Comparison of ENCODE assay signal across 1 cellular context in the genomic region with DNA sequence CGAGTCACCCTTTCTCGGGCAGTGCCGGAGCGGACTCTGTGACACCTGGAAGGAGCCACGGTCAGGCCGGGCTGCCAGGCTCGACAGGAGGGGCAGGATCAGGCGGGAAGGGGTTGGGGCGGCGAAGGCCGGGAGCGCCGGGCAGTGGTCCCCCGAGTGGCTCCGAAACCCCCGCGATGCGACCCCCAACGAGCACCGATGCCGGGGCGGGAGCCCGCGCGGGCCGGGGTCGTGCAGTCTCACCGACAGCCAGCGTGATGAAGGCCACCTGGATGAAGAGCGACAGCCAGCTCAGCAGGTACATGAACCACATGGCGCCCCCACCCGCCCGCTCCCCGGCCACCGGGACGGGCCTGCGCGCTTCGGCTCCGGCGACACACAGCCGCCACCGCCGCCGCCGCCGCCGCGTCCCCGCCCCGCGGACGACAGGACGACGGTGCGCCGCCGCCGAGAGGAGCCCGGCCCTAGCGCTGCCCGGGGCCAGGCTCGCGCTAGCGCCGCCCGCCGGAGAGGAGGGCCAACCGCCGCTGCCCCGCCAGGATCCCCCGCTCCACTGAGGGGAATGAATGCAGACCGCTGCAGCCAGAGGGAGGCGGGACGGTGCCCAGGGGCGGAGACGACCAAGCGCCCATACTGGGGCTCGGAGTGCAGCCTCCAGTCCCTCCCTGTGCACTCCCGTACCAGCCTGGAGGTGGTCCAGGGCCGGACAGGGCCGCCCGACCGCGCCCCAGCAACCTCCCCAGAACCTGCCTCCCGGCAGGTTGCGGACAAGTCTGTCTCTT.
TF ChIP-seq lines count a peak whose summit lies in the region.

Gene TEX261 (minus strand): TSS at position 429 of the 782 bp plus-strand sequence. CDS start 116 bp downstream, at position 313.

TF ChIP-seq in HepG2, 621 proteins besides CTCF, POLR2A, EP300 and RAD21 (continued from another document and continues in another):
- no peak for TF ChIP-seq ZNF597 (CRISPR knock-in tag; IDR thresholded peaks at IDR 0.05)
- 0 out of 2 replicates have a peak, but pooled peaks have one; percentile 33 for TF ChIP-seq BHLHE40 (IDR thresholded peaks at IDR 0.05; ENCODE audit: low read length)
- 0 out of 2 replicates have a peak, but pooled peaks have one; percentile 38 for TF ChIP-seq TBX2 (CRISPR knock-in tag; IDR thresholded peaks at IDR 0.05; ENCODE audit: borderline replicate concordance)
- TF ChIP-seq TOE1 (CRISPR knock-in tag; IDR thresholded peaks at IDR 0.05), result no peak
- TF ChIP-seq ZSCAN9 (CRISPR knock-in tag; IDR thresholded peaks at IDR 0.05; ENCODE audit: borderline replicate concordance), result no peak; the same call in 1 of the 2 replicates
- TF ChIP-seq SETDB1 (CRISPR knock-in tag; IDR thresholded peaks at IDR 0.05; ENCODE audit: borderline replicate concordance), result no peak
- TF ChIP-seq TRIM24 (CRISPR knock-in tag; IDR thresholded peaks at IDR 0.05), result no peak
- TF ChIP-seq MXD1 (CRISPR knock-in tag; IDR thresholded peaks at IDR 0.05), result 0 out of 2 replicates have a peak, but pooled peaks have one; percentile 4
- no peak for TF ChIP-seq NFE2L2 (IDR thresholded peaks at IDR 0.05; ENCODE audit: low read length)
- peak; percentile 22; the same call in 1 of the 2 replicates for TF ChIP-seq ZNF12 (CRISPR knock-in tag; IDR thresholded peaks at IDR 0.05)
- TF ChIP-seq, protein P1, sequence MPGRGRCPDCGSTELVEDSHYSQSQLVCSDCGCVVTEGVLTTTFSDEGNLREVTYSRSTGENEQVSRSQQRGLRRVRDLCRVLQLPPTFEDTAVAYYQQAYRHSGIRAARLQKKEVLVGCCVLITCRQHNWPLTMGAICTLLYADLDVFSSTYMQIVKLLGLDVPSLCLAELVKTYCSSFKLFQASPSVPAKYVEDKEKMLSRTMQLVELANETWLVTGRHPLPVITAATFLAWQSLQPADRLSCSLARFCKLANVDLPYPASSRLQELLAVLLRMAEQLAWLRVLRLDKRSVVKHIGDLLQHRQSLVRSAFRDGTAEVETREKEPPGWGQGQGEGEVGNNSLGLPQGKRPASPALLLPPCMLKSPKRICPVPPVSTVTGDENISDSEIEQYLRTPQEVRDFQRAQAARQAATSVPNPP (CRISPR knock-in tag; IDR thresholded peaks at IDR 0.05), result 0 out of 2 replicates have a peak, but pooled peaks have one; percentile 65
- no peak for TF ChIP-seq LCORL (IDR thresholded peaks at IDR 0.05)
- peak; percentile 60; the same call in 1 of the 2 replicates for TF ChIP-seq LCORL (CRISPR knock-in tag; IDR thresholded peaks at IDR 0.05)
- no peak for TF ChIP-seq HNRNPH1 (optimal IDR thresholded peaks at IDR 0.05; ENCODE audit: low read depth, low read length)
- peak; percentile 68 for TF ChIP-seq MEIS2 (CRISPR knock-in tag; IDR thresholded peaks at IDR 0.05)
- 0 out of 2 replicates have a peak, but pooled peaks have one; percentile 25 for TF ChIP-seq ZNF276 (CRISPR knock-in tag; IDR thresholded peaks at IDR 0.05; ENCODE audit: low read depth)
- TF ChIP-seq SOX13 (IDR thresholded peaks at IDR 0.05), result no peak
- peak in 1 of 2 experiments; percentile 50; a peak in 1 of 4 replicates for TF ChIP-seq SOX13 (CRISPR knock-in tag; conservative IDR thresholded peaks at IDR 0.05 in 1 of 2, IDR thresholded peaks at IDR 0.05 in 1 of 2)
- no peak for TF ChIP-seq ATRX (CRISPR knock-in tag; IDR thresholded peaks at IDR 0.05; ENCODE audit: borderline replicate concordance)
- no peak for TF ChIP-seq GABPA (IDR thresholded peaks at IDR 0.05; ENCODE audit: low read depth, low read length)
- no peak for TF ChIP-seq GABPA (CRISPR knock-in tag; IDR thresholded peaks at IDR 0.05; ENCODE audit: low read depth)
- no peak for TF ChIP-seq MTA3 (CRISPR knock-in tag; IDR thresholded peaks at IDR 0.05)
- no peak for TF ChIP-seq ZNF740 (CRISPR knock-in tag; IDR thresholded peaks at IDR 0.05)
- no peak for TF ChIP-seq ZNF224 (CRISPR knock-in tag; IDR thresholded peaks at IDR 0.05)
- TF ChIP-seq AKNA (CRISPR knock-in tag; IDR thresholded peaks at IDR 0.05; ENCODE audit: borderline replicate concordance), result no peak
- peak; percentile 84; the same call in 1 of the 2 replicates for TF ChIP-seq ZNF556 (CRISPR knock-in tag; IDR thresholded peaks at IDR 0.05; ENCODE audit: borderline replicate concordance)
- TF ChIP-seq PHF21A (CRISPR knock-in tag; IDR thresholded peaks at IDR 0.05), result peak; percentile 86
- TF ChIP-seq ZNF567 (CRISPR knock-in tag; IDR thresholded peaks at IDR 0.05; ENCODE audit: borderline replicate concordance), result peak; percentile 78; the same call in 1 of the 2 replicates
- TF ChIP-seq, protein P2, sequence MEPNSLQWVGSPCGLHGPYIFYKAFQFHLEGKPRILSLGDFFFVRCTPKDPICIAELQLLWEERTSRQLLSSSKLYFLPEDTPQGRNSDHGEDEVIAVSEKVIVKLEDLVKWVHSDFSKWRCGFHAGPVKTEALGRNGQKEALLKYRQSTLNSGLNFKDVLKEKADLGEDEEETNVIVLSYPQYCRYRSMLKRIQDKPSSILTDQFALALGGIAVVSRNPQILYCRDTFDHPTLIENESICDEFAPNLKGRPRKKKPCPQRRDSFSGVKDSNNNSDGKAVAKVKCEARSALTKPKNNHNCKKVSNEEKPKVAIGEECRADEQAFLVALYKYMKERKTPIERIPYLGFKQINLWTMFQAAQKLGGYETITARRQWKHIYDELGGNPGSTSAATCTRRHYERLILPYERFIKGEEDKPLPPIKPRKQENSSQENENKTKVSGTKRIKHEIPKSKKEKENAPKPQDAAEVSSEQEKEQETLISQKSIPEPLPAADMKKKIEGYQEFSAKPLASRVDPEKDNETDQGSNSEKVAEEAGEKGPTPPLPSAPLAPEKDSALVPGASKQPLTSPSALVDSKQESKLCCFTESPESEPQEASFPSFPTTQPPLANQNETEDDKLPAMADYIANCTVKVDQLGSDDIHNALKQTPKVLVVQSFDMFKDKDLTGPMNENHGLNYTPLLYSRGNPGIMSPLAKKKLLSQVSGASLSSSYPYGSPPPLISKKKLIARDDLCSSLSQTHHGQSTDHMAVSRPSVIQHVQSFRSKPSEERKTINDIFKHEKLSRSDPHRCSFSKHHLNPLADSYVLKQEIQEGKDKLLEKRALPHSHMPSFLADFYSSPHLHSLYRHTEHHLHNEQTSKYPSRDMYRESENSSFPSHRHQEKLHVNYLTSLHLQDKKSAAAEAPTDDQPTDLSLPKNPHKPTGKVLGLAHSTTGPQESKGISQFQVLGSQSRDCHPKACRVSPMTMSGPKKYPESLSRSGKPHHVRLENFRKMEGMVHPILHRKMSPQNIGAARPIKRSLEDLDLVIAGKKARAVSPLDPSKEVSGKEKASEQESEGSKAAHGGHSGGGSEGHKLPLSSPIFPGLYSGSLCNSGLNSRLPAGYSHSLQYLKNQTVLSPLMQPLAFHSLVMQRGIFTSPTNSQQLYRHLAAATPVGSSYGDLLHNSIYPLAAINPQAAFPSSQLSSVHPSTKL (CRISPR knock-in tag; IDR thresholded peaks at IDR 0.05), result peak; percentile 39; the same call in 1 of the 2 replicates
- TF ChIP-seq ASH2L (IDR thresholded peaks at IDR 0.05; ENCODE audit: insufficient read length, low read depth, low read length), result peak; percentile 70
- TF ChIP-seq ZNF772 (CRISPR knock-in tag; IDR thresholded peaks at IDR 0.05), result peak; percentile 48; the same call in 1 of the 2 replicates
- peak; percentile 56; the same call in 1 of the 2 replicates for TF ChIP-seq ZNF589 (CRISPR knock-in tag; conservative IDR thresholded peaks at IDR 0.05)
- TF ChIP-seq SAFB2 (CRISPR knock-in tag; IDR thresholded peaks at IDR 0.05; ENCODE audit: borderline replicate concordance, low read depth), result peak; percentile 83; the same call in 1 of the 2 replicates
- TF ChIP-seq POGK (CRISPR knock-in tag; conservative IDR thresholded peaks at IDR 0.05), result peak; percentile 74; the same call in 1 of the 2 replicates
- no peak for TF ChIP-seq SMARCC2 (IDR thresholded peaks at IDR 0.05)
- TF ChIP-seq, protein P3, sequence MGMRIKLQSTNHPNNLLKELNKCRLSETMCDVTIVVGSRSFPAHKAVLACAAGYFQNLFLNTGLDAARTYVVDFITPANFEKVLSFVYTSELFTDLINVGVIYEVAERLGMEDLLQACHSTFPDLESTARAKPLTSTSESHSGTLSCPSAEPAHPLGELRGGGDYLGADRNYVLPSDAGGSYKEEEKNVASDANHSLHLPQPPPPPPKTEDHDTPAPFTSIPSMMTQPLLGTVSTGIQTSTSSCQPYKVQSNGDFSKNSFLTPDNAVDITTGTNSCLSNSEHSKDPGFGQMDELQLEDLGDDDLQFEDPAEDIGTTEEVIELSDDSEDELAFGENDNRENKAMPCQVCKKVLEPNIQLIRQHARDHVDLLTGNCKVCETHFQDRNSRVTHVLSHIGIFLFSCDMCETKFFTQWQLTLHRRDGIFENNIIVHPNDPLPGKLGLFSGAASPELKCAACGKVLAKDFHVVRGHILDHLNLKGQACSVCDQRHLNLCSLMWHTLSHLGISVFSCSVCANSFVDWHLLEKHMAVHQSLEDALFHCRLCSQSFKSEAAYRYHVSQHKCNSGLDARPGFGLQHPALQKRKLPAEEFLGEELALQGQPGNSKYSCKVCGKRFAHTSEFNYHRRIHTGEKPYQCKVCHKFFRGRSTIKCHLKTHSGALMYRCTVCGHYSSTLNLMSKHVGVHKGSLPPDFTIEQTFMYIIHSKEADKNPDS (CRISPR knock-in tag; IDR thresholded peaks at IDR 0.05), result no peak
- no peak for TF ChIP-seq KLF12 (CRISPR knock-in tag; IDR thresholded peaks at IDR 0.05; ENCODE audit: borderline replicate concordance)
